ENCODE assay signal across 1 cellular context in genomic region chr15:33506781-33507180, GRCh38.
TF ChIP-seq lines count a peak whose summit lies in the region.

No MANE protein-coding gene starts in this region.

TF ChIP-seq in WTC11, 78 proteins besides CTCF, POLR2A, EP300 and RAD21 (continued from another document):
- TF ChIP-seq, protein P1, sequence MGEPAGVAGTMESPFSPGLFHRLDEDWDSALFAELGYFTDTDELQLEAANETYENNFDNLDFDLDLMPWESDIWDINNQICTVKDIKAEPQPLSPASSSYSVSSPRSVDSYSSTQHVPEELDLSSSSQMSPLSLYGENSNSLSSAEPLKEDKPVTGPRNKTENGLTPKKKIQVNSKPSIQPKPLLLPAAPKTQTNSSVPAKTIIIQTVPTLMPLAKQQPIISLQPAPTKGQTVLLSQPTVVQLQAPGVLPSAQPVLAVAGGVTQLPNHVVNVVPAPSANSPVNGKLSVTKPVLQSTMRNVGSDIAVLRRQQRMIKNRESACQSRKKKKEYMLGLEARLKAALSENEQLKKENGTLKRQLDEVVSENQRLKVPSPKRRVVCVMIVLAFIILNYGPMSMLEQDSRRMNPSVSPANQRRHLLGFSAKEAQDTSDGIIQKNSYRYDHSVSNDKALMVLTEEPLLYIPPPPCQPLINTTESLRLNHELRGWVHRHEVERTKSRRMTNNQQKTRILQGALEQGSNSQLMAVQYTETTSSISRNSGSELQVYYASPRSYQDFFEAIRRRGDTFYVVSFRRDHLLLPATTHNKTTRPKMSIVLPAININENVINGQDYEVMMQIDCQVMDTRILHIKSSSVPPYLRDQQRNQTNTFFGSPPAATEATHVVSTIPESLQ (CRISPR knock-in tag; IDR thresholded peaks at IDR 0.05) = no peak
- TF ChIP-seq ZNF281 (CRISPR knock-in tag; IDR thresholded peaks at IDR 0.05) (no peak), IRF2 (CRISPR knock-in tag; IDR thresholded peaks at IDR 0.05; ENCODE audit: borderline replicate concordance, low read depth) (no peak), SP1 (CRISPR knock-in tag; conservative IDR thresholded peaks at IDR 0.05) (no peak), JAZF1 (CRISPR knock-in tag; IDR thresholded peaks at IDR 0.05) (no peak), ETV6 (CRISPR knock-in tag; IDR thresholded peaks at IDR 0.05) (no peak), NFYB (CRISPR knock-in tag; conservative IDR thresholded peaks at IDR 0.05; ENCODE audit: low read depth) (no peak), CREM (CRISPR knock-in tag; IDR thresholded peaks at IDR 0.05) (no peak), FOXK1 (CRISPR knock-in tag; IDR thresholded peaks at IDR 0.05) (no peak), ZBTB21 (CRISPR knock-in tag; IDR thresholded peaks at IDR 0.05; ENCODE audit: borderline replicate concordance) (no peak), NR1H2 (CRISPR knock-in tag; IDR thresholded peaks at IDR 0.05) (no peak)
- TF ChIP-seq, protein P2, sequence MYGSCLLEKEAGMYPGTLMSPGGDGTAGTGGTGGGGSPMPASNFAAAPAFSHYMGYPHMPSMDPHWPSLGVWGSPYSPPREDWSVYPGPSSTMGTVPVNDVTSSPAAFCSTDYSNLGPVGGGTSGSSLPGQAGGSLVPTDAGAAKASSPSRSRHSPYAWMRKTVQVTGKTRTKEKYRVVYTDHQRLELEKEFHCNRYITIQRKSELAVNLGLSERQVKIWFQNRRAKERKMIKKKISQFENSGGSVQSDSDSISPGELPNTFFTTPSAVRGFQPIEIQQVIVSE (CRISPR knock-in tag; IDR thresholded peaks at IDR 0.05; ENCODE audit: borderline replicate concordance) = no peak
- TF ChIP-seq, protein P3, sequence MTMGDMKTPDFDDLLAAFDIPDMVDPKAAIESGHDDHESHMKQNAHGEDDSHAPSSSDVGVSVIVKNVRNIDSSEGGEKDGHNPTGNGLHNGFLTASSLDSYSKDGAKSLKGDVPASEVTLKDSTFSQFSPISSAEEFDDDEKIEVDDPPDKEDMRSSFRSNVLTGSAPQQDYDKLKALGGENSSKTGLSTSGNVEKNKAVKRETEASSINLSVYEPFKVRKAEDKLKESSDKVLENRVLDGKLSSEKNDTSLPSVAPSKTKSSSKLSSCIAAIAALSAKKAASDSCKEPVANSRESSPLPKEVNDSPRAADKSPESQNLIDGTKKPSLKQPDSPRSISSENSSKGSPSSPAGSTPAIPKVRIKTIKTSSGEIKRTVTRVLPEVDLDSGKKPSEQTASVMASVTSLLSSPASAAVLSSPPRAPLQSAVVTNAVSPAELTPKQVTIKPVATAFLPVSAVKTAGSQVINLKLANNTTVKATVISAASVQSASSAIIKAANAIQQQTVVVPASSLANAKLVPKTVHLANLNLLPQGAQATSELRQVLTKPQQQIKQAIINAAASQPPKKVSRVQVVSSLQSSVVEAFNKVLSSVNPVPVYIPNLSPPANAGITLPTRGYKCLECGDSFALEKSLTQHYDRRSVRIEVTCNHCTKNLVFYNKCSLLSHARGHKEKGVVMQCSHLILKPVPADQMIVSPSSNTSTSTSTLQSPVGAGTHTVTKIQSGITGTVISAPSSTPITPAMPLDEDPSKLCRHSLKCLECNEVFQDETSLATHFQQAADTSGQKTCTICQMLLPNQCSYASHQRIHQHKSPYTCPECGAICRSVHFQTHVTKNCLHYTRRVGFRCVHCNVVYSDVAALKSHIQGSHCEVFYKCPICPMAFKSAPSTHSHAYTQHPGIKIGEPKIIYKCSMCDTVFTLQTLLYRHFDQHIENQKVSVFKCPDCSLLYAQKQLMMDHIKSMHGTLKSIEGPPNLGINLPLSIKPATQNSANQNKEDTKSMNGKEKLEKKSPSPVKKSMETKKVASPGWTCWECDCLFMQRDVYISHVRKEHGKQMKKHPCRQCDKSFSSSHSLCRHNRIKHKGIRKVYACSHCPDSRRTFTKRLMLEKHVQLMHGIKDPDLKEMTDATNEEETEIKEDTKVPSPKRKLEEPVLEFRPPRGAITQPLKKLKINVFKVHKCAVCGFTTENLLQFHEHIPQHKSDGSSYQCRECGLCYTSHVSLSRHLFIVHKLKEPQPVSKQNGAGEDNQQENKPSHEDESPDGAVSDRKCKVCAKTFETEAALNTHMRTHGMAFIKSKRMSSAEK (CRISPR knock-in tag; IDR thresholded peaks at IDR 0.05; ENCODE audit: borderline replicate concordance) = no peak
- TF ChIP-seq, protein P4, sequence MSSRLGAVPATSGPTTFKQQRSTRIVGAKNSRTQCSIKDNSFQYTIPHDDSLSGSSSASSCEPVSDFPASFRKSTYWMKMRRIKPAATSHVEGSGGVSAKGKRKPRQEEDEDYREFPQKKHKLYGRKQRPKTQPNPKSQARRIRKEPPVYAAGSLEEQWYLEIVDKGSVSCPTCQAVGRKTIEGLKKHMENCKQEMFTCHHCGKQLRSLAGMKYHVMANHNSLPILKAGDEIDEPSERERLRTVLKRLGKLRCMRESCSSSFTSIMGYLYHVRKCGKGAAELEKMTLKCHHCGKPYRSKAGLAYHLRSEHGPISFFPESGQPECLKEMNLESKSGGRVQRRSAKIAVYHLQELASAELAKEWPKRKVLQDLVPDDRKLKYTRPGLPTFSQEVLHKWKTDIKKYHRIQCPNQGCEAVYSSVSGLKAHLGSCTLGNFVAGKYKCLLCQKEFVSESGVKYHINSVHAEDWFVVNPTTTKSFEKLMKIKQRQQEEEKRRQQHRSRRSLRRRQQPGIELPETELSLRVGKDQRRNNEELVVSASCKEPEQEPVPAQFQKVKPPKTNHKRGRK (CRISPR knock-in tag; IDR thresholded peaks at IDR 0.05; ENCODE audit: borderline replicate concordance) = no peak
